ENCODE assay signal across 1 cellular context in the genomic region with DNA sequence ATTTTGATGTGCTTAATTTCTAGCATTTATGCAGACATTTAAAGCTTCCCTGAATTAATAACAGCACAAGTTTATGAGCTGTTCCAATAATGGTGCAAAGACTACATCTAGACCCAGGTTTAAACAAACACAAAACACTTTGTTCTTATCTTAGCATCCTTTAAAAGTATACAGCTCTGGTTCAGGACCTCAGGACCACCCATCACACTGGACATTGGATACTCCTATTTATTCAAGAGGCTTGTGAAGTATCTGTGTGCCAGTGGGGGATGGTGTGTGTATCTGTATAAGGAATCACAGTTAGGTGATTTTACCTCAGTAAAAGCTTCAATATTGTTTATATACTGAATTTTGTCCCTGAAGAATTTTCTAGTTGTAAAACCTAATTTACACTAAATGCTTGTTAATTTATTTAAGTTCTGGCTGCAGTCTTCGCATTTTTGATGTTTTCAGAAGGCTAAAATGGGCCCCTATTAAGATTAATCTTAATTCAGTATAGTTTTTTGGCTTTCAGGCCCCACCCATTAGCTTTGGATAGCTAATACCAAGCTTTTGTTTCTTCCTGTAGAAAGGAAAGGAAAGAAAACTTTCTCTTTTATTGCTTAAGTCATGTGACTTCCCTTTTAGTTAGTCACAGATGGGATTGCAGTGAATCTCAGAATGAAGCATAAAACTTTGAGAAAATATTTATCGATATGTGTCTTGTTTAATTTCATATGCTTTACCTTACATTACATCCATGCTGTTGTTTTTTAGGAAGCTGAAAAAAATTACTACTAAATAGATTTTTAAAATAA.
TF ChIP-seq lines count a peak whose summit lies in the region.

No MANE protein-coding gene starts in this region.

TF ChIP-seq in GM23338, 12 proteins besides CTCF, POLR2A, EP300 and RAD21:
- TF ChIP-seq, protein P1, sequence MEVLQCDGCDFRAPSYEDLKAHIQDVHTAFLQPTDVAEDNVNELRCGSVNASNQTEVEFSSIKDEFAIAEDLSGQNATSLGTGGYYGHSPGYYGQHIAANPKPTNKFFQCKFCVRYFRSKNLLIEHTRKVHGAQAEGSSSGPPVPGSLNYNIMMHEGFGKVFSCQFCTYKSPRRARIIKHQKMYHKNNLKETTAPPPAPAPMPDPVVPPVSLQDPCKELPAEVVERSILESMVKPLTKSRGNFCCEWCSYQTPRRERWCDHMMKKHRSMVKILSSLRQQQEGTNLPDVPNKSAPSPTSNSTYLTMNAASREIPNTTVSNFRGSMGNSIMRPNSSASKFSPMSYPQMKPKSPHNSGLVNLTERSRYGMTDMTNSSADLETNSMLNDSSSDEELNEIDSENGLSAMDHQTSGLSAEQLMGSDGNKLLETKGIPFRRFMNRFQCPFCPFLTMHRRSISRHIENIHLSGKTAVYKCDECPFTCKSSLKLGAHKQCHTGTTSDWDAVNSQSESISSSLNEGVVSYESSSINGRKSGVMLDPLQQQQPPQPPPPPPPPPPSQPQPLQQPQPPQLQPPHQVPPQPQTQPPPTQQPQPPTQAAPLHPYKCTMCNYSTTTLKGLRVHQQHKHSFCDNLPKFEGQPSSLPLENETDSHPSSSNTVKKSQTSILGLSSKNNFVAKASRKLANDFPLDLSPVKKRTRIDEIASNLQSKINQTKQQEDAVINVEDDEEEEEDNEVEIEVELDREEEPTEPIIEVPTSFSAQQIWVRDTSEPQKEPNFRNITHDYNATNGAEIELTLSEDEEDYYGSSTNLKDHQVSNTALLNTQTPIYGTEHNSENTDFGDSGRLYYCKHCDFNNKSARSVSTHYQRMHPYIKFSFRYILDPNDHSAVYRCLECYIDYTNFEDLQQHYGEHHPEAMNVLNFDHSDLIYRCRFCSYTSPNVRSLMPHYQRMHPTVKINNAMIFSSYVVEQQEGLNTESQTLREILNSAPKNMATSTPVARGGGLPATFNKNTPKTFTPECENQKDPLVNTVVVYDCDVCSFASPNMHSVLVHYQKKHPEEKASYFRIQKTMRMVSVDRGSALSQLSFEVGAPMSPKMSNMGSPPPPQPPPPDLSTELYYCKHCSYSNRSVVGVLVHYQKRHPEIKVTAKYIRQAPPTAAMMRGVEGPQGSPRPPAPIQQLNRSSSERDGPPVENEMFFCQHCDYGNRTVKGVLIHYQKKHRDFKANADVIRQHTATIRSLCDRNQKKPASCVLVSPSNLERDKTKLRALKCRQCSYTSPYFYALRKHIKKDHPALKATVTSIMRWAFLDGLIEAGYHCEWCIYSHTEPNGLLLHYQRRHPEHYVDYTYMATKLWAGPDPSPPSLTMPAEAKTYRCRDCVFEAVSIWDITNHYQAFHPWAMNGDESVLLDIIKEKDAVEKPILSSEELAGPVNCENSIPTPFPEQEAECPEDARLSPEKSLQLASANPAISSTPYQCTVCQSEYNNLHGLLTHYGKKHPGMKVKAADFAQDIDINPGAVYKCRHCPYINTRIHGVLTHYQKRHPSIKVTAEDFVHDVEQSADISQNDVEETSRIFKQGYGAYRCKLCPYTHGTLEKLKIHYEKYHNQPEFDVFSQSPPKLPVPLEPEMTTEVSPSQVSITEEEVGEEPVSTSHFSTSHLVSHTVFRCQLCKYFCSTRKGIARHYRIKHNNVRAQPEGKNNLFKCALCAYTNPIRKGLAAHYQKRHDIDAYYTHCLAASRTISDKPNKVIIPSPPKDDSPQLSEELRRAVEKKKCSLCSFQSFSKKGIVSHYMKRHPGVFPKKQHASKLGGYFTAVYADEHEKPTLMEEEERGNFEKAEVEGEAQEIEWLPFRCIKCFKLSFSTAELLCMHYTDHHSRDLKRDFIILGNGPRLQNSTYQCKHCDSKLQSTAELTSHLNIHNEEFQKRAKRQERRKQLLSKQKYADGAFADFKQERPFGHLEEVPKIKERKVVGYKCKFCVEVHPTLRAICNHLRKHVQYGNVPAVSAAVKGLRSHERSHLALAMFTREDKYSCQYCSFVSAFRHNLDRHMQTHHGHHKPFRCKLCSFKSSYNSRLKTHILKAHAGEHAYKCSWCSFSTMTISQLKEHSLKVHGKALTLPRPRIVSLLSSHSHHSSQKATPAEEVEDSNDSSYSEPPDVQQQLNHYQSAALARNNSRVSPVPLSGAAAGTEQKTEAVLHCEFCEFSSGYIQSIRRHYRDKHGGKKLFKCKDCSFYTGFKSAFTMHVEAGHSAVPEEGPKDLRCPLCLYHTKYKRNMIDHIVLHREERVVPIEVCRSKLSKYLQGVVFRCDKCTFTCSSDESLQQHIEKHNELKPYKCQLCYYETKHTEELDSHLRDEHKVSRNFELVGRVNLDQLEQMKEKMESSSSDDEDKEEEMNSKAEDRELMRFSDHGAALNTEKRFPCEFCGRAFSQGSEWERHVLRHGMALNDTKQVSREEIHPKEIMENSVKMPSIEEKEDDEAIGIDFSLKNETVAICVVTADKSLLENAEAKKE (CRISPR knock-in tag; IDR thresholded peaks at IDR 0.05): no peak
- TF ChIP-seq ZNF331 (CRISPR knock-in tag; IDR thresholded peaks at IDR 0.05; ENCODE audit: low read depth) (no peak), REST (IDR thresholded peaks at IDR 0.05; ENCODE audit: unreplicated experiment) (no peak), CREB1 (CRISPR knock-in tag; IDR thresholded peaks at IDR 0.05; ENCODE audit: low read depth) (no peak), ETS1 (IDR thresholded peaks at IDR 0.05) (no peak), JUNB (IDR thresholded peaks at IDR 0.05; ENCODE audit: unreplicated experiment) (no peak), ZNF114 (CRISPR knock-in tag; IDR thresholded peaks at IDR 0.05) (no peak), STAT1 (IDR thresholded peaks at IDR 0.05; ENCODE audit: unreplicated experiment) (no peak), EZH2phosphoT487 (IDR thresholded peaks at IDR 0.05; ENCODE audit: unreplicated experiment) (no peak), EZH2 (IDR thresholded peaks at IDR 0.05; ENCODE audit: low read depth, unreplicated experiment) (no peak), NANOG (IDR thresholded peaks at IDR 0.05; ENCODE audit: borderline replicate concordance) (no peak), POLR2AphosphoS5 (IDR thresholded peaks at IDR 0.05; ENCODE audit: low read depth) (no peak)
